17 cellular contexts compared by ENCODE assay signal in the genomic region with DNA sequence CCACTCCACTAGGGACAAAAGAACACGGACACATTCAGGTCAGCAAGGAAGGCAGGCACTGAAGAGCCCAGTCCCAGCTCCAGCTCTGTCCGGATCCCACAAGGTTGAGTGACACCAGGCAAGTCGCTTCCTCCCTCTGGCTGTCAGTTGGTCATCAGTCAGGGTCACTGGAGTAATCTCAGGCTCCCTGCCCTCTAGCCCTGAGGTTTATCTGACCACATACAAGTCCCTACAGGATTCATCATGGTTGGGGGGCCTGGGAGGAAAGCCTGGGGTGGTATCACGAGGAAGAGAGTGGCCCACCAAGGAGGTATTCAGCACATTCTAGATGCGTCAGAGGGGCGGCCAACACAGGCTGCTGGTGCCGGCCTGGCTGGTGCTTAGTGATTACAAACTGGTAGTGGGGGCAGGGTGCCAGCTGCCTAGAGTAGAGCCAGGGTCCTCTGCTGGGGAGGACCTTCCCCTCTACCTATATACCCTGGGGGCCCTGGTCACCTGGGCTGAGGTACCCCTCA.
DNase-seq lines count a peak whose midpoint lies in the region; ATAC-seq and TF ChIP-seq lines count a peak whose summit lies in the region.
"Had no signal": no experiment of that assay in that cellular context is flagged by ENCODE, and none has a peak within 500 bp of the region (broad histone marks: within the 10 kb centered on the region; RNA-seq: fewer than 3 reads in every experiment).

No MANE protein-coding gene starts in this region.

- peaks cover 5% of the 10 kb centered on the region for H3K4me1 Mint-ChIP-seq in stimulated activated memory B cell treated with anti-CD40 and anti-IgM and Interleukin-4, amounts not matched to agents 10 μg/mL and 1 μg/mL and 100 μg/mL, for 72 hours
- H3K4me1 Mint-ChIP-seq in activated T-cell treated with anti-CD3 and anti-CD28 coated beads, Interleukin-2, amount 50 U/mL, for 72 hours (ENCODE audit: low read depth) = no peaks in the 10 kb centered on the region

- H3K4me2 ChIP-seq in BLaER1 = peak overlapping the region; percentile 35; the same call in 1 of the 2 replicates
- H3K4me2 ChIP-seq: GM23338, KMS-11 had no signal

- H4K20me1 ChIP-seq in BLaER1 = no peaks in the 10 kb centered on the region

- DNase-seq in NCI-H2196 (lab: John Stamatoyannopoulos, UW; ENCODE audit: unreplicated experiment) = peak; percentile 71
- DNase-seq in adrenal gland = peak in 6 of 7 donors; percentile 57 to 73 (median 65)
- DNase-seq in left lobe of liver (ENCODE audit: low spot score) = no peak
- DNase-seq in effector memory CD4-positive, alpha-beta T cell = no peak
- DNase-seq in activated T-cell treated with anti-CD3 and anti-CD28 coated beads, Interleukin-2, amount 50 U/mL, for 72 hours = no peak
- DNase-seq: activated CD4-positive, alpha-beta T cell treated with anti-CD3 and anti-CD28 coated beads, Interleukin-2, amount 10 ng/mL, durations not matched to agents 24 days and 14 days; activated naive CD4-positive, alpha-beta T cell treated with anti-CD3 and anti-CD28 coated beads, Interleukin-2, amount 50 U/mL, for 16 hours; esophagus squamous epithelium; NCI-H187; T-helper 9 cell had no signal

- H3K9me3 Mint-ChIP-seq in stimulated activated memory B cell treated with anti-CD40 and anti-IgM and Interleukin-4, amounts not matched to agents 10 μg/mL and 1 μg/mL and 100 μg/mL, for 72 hours = no peaks in the 10 kb centered on the region
- H3K9me3 Mint-ChIP-seq in activated T-cell treated with anti-CD3 and anti-CD28 coated beads, Interleukin-2, amount 50 U/mL, for 72 hours = no peaks in the 10 kb centered on the region
- H3K9me3 Mint-ChIP-seq: activated CD4-positive, alpha-beta T cell treated with anti-CD3 and anti-CD28 coated beads, Interleukin-2, amount 10 ng/mL, durations not matched to agents 24 days and 14 days; GM23338; stimulated activated naive CD8-positive, alpha-beta T cell treated with anti-CD3 and anti-CD28 coated beads, Interleukin-15, Interleukin-2, amounts not matched to agents 100 ng/mL and 50 ng/mL, for 24 hours had no signal

- H3K9ac ChIP-seq in BLaER1 = no peak overlapping the region
- H3K9ac ChIP-seq: KMS-11 had no signal

- H3K4me1 ChIP-seq in BLaER1 (peaks cover 49% of the 10 kb centered on the region), adrenal gland (replicated peaks in 1 of 2) (peaks cover 6 to 27% of the 10 kb centered on the region in 2 donors)
- no peaks in the 10 kb centered on the region for H3K4me1 ChIP-seq in effector memory CD4-positive, alpha-beta T cell (ENCODE audit: control insufficient read depth, insufficient read depth, low read length, poor library complexity, severe bottlenecking)

- no peaks in the 10 kb centered on the region for H3K36me3 Mint-ChIP-seq in stimulated activated memory B cell treated with anti-CD40 and anti-IgM and Interleukin-4, amounts not matched to agents 10 μg/mL and 1 μg/mL and 100 μg/mL, for 72 hours
- H3K36me3 Mint-ChIP-seq in activated T-cell treated with anti-CD3 and anti-CD28 coated beads, Interleukin-2, amount 50 U/mL, for 72 hours (ENCODE audit: insufficient read depth in 2 of 2) = no peaks in the 10 kb centered on the region

- H3K36me3 ChIP-seq in BLaER1 (no peaks in the 10 kb centered on the region), adrenal gland (replicated peaks in 1 of 2) (no peaks in the 10 kb centered on the region)
- H3K36me3 ChIP-seq in effector memory CD4-positive, alpha-beta T cell (ENCODE audit: control insufficient read depth, insufficient read depth, low read length) = no peaks in the 10 kb centered on the region

- ATAC-seq in left lobe of liver = peak; percentile 41
- no peak for ATAC-seq in stimulated activated memory B cell treated with anti-CD40 and anti-IgM and Interleukin-4, amounts not matched to agents 10 μg/mL and 1 μg/mL and 100 μg/mL, for 72 hours
- ATAC-seq in activated T-cell treated with anti-CD3 and anti-CD28 coated beads, Interleukin-2, amount 50 U/mL, for 72 hours (replicated peaks in 1 of 2) = no peak
- no peak for ATAC-seq in GM21367 (IDR thresholded peaks at IDR 0.05; ENCODE audit: unreplicated experiment)
- ATAC-seq: GM23338 had no signal

- H3K27ac ChIP-seq in BLaER1 (no peak overlapping the region), adrenal gland (peak overlapping the region in 3 of 5 donors; percentile 1 to 85 (median 66))
- no peak overlapping the region for H3K27ac ChIP-seq in effector memory CD4-positive, alpha-beta T cell (ENCODE audit: insufficient read depth, low read length, poor library complexity, severe bottlenecking)
- H3K27ac ChIP-seq: esophagus squamous epithelium, KMS-11 had no signal

- TF ChIP-seq CTCF in adrenal gland (IDR thresholded peaks at IDR 0.05) = no peak

- no peak overlapping the region for H3K27ac Mint-ChIP-seq in stimulated activated memory B cell treated with anti-CD40 and anti-IgM and Interleukin-4, amounts not matched to agents 10 μg/mL and 1 μg/mL and 100 μg/mL, for 72 hours
- H3K27ac Mint-ChIP-seq in activated T-cell treated with anti-CD3 and anti-CD28 coated beads, Interleukin-2, amount 50 U/mL, for 72 hours = no peak overlapping the region
- H3K27ac Mint-ChIP-seq: activated CD4-positive, alpha-beta T cell treated with anti-CD3 and anti-CD28 coated beads, Interleukin-2, amount 10 ng/mL, durations not matched to agents 24 days and 14 days; GM23338; stimulated activated naive CD8-positive, alpha-beta T cell treated with anti-CD3 and anti-CD28 coated beads, Interleukin-15, Interleukin-2, amounts not matched to agents 100 ng/mL and 50 ng/mL, for 24 hours had no signal

- H3K27me3 ChIP-seq in BLaER1 (no peaks in the 10 kb centered on the region), adrenal gland (no peaks in the 10 kb centered on the region)
- no peaks in the 10 kb centered on the region for H3K27me3 ChIP-seq in effector memory CD4-positive, alpha-beta T cell (replicated peaks; ENCODE audit: control insufficient read depth, insufficient read depth, low read length, poor library complexity, severe bottlenecking)
- H3K27me3 ChIP-seq: esophagus squamous epithelium had no signal

- H3K9me3 ChIP-seq in BLaER1 (no peaks in the 10 kb centered on the region), adrenal gland (replicated peaks in 1 of 3) (no peaks in the 10 kb centered on the region)
- H3K9me3 ChIP-seq in effector memory CD4-positive, alpha-beta T cell (ENCODE audit: control insufficient read depth, low read length) = no peaks in the 10 kb centered on the region
- H3K9me3 ChIP-seq: esophagus squamous epithelium had no signal

- no peaks in the 10 kb centered on the region for H3K27me3 Mint-ChIP-seq in stimulated activated memory B cell treated with anti-CD40 and anti-IgM and Interleukin-4, amounts not matched to agents 10 μg/mL and 1 μg/mL and 100 μg/mL, for 72 hours
- no peaks in the 10 kb centered on the region for H3K27me3 Mint-ChIP-seq in activated T-cell treated with anti-CD3 and anti-CD28 coated beads, Interleukin-2, amount 50 U/mL, for 72 hours (ENCODE audit: low read depth)
- H3K27me3 Mint-ChIP-seq: activated CD4-positive, alpha-beta T cell treated with anti-CD3 and anti-CD28 coated beads, Interleukin-2, amount 10 ng/mL, durations not matched to agents 24 days and 14 days; stimulated activated naive CD8-positive, alpha-beta T cell treated with anti-CD3 and anti-CD28 coated beads, Interleukin-15, Interleukin-2, amounts not matched to agents 100 ng/mL and 50 ng/mL, for 24 hours had no signal

- WGBS in adrenal gland, 4 donors = 68 to 72% (median 70%) methylated on average over 7 of the region's 7 CpGs

- no peak overlapping the region for H3K4me3 Mint-ChIP-seq in stimulated activated memory B cell treated with anti-CD40 and anti-IgM and Interleukin-4, amounts not matched to agents 10 μg/mL and 1 μg/mL and 100 μg/mL, for 72 hours
- no peak overlapping the region for H3K4me3 Mint-ChIP-seq in activated T-cell treated with anti-CD3 and anti-CD28 coated beads, Interleukin-2, amount 50 U/mL, for 72 hours
- H3K4me3 Mint-ChIP-seq: activated CD4-positive, alpha-beta T cell treated with anti-CD3 and anti-CD28 coated beads, Interleukin-2, amount 10 ng/mL, durations not matched to agents 24 days and 14 days; GM23338; stimulated activated naive CD8-positive, alpha-beta T cell treated with anti-CD3 and anti-CD28 coated beads, Interleukin-15, Interleukin-2, amounts not matched to agents 100 ng/mL and 50 ng/mL, for 24 hours had no signal

- TF ChIP-seq POLR2A in adrenal gland (IDR thresholded peaks at IDR 0.05) = no peak

- H3K4me3 ChIP-seq in BLaER1 = no peak overlapping the region
- no peak overlapping the region for H3K4me3 ChIP-seq in adrenal gland
- H3K4me3 ChIP-seq in effector memory CD4-positive, alpha-beta T cell (ENCODE audit: insufficient read depth, low read depth, low read length, poor library complexity, severe bottlenecking) = no peak overlapping the region
- H3K4me3 ChIP-seq: esophagus squamous epithelium, GM12878, GM23338 had no signal

- intact Hi-C loops in adrenal gland (cut with DNase I) = loop anchor here in 1 of 2 donors (5.0 kb wide), 1 partner anchor 60 kb away; no protein-coding TSS in a partner anchor

Comparison
In these comparisons a context has a peak if more than half of its experiments do, and no peak if none do; other contexts are left out.
1. H3K27ac ChIP-seq: peak in adrenal gland (3 of 5); none in BLaER1 (single experiment) and effector memory CD4-positive, alpha-beta T cell (single experiment).
2. DNase-seq: peak in NCI-H2196 (single experiment) and adrenal gland (6 of 7); none in left lobe of liver (single experiment), effector memory CD4-positive, alpha-beta T cell (0 of 3) and activated T-cell treated with anti-CD3 and anti-CD28 coated beads, Interleukin-2, amount 50 U/mL, for 72 hours (0 of 2).